ENCODE assay signal across 35 cellular contexts in the genomic region with DNA sequence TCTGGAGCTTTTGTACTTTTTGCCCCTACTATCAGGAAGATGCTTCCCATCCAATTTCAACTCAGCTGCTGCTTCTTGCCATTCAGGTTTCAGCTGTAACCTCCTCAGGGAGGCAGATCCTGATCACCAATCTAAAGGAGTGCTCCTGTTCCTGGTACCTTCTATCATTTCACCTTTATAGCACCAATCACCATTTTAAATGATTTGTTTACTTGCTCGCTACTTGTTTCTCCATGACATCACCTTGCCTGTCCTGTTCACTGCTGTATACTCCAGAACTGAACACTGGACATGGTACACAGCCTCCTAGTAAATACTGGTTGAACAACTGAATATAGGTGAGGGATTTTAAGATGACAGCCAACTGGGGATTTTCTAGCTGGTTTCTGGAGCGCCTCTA.
"Had no signal": no experiment of that assay in that cellular context is flagged by ENCODE, and none has a peak within 500 bp of the region (broad histone marks: within the 10 kb centered on the region; RNA-seq: fewer than 3 reads in every experiment).

No MANE protein-coding gene starts in this region.

- DNase-seq: activated CD4-positive, alpha-beta memory T cell treated with anti-CD3 and anti-CD28 coated beads, Interleukin-2, amount 10 ng/mL, durations not matched to agents 7 days and 5 days; activated CD4-positive, alpha-beta T cell treated with anti-CD3 and anti-CD28 coated beads for 1 hour; activated CD4-positive, alpha-beta T cell treated with anti-CD3 and anti-CD28 coated beads for 36 hours; activated CD4-positive, alpha-beta T cell treated with anti-CD3 and anti-CD28 coated beads for 48 hours; activated CD4-positive, alpha-beta T cell treated with anti-CD3 and anti-CD28 coated beads, Interleukin-2, amount 10 ng/mL, durations not matched to agents 7 days and 5 days; activated CD4-positive, alpha-beta T cell treated with anti-CD3 and anti-CD28 coated beads, Interleukin-2, amount 50 U/mL, for 48 hours; activated CD4-positive, CD25-positive, alpha-beta regulatory T cell; activated CD8-positive, alpha-beta memory T cell treated with anti-CD3 and anti-CD28 coated beads for 24 hours; activated CD8-positive, alpha-beta memory T cell treated with anti-CD3 and anti-CD28 coated beads, Interleukin-2, amount 10 ng/mL, durations not matched to agents 7 days and 5 days; activated CD8-positive, alpha-beta memory T cell treated with anti-CD3 and anti-CD28 coated beads, Interleukin-2, amount 50 U/mL, for 48 hours; activated CD8-positive, alpha-beta T cell treated with anti-CD3 and anti-CD28 coated beads, Interleukin-2, amount 10 ng/mL, durations not matched to agents 7 days and 5 days; activated effector memory CD4-positive, alpha-beta T cell treated with Interleukin-2 at 50 U/mL for 16 hours; activated gamma-delta T cell; activated naive CD4-positive, alpha-beta T cell treated with anti-CD3 and anti-CD28 coated beads, Interleukin-2, amount 10 ng/mL, durations not matched to agents 7 days and 5 days; activated naive CD4-positive, alpha-beta T cell treated with Interleukin-2 at 50 U/mL for 16 hours; activated naive CD8-positive, alpha-beta T cell treated with anti-CD3 and anti-CD28 coated beads, Interleukin-2, amount 10 ng/mL, durations not matched to agents 7 days and 5 days; activated naive CD8-positive, alpha-beta T cell treated with anti-CD3 and anti-CD28 coated beads, Interleukin-2, amount 50 U/mL, for 24 hours; activated T-cell treated with anti-CD3 and anti-CD28 coated beads, Interleukin-2, amount 50 U/mL, for 24 hours; activated T-cell treated with anti-CD3 and anti-CD28 coated beads, Interleukin-2, amount 50 U/mL, for 48 hours; aorta; body of pancreas; brain microvascular endothelial cell; central memory CD4-positive, alpha-beta T cell; T-helper 1 cell; T-helper 2 cell; T-helper 9 cell; WERI-Rb-1 had no signal

- H3K27ac ChIP-seq: body of pancreas, brain microvascular endothelial cell, breast epithelium, WERI-Rb-1 had no signal

- H3K27ac Mint-ChIP-seq: activated CD4-positive, alpha-beta memory T cell treated with anti-CD3 and anti-CD28 coated beads, Interleukin-2, amount 10 ng/mL, durations not matched to agents 7 days and 5 days; activated CD4-positive, alpha-beta T cell treated with anti-CD3 and anti-CD28 coated beads for 36 hours; activated CD4-positive, alpha-beta T cell treated with anti-CD3 and anti-CD28 coated beads, Interleukin-2, amount 10 ng/mL, durations not matched to agents 7 days and 5 days; activated CD8-positive, alpha-beta memory T cell treated with anti-CD3 and anti-CD28 coated beads, Interleukin-2, amount 10 ng/mL, durations not matched to agents 7 days and 5 days; activated CD8-positive, alpha-beta T cell treated with anti-CD3 and anti-CD28 coated beads, Interleukin-2, amount 10 ng/mL, durations not matched to agents 7 days and 5 days; activated naive CD4-positive, alpha-beta T cell treated with anti-CD3 and anti-CD28 coated beads, Interleukin-2, amount 10 ng/mL, durations not matched to agents 7 days and 5 days; activated naive CD4-positive, alpha-beta T cell treated with anti-CD3 and anti-CD28 coated beads, Interleukin-2, amount 50 U/mL, for 24 hours; activated naive CD8-positive, alpha-beta T cell; activated naive CD8-positive, alpha-beta T cell treated with anti-CD3 and anti-CD28 coated beads, Interleukin-2, amount 10 ng/mL, durations not matched to agents 7 days and 5 days; activated naive CD8-positive, alpha-beta T cell treated with anti-CD3 and anti-CD28 coated beads, Interleukin-2, amount 50 U/mL, for 24 hours; activated T-cell treated with anti-CD3 and anti-CD28 coated beads, Interleukin-2, amount 50 U/mL, for 24 hours; activated T-helper 2 cell treated with anti-CD3 and anti-CD28 coated beads, Interferon-gamma antibody, Interleukin-2, Interleukin-4, amounts not matched to agents 10 μg/mL and 5 μg/mL and 100 μg/mL, durations not matched to agents 14 hours and 24 hours and 36 hours; T-helper 1 cell treated with Interleukin-12 subunit alpha and Interleukin-12 subunit beta and Interleukin-4 antibody, amounts not matched to agents 30 μg/mL and 1 μg/mL, for 36 hours; T-helper 2 cell treated with Interferon-gamma antibody and Interleukin-4, amounts not matched to agents 5 μg/mL and 100 μg/mL, for 36 hours had no signal

- H3K4me3 ChIP-seq: body of pancreas, breast epithelium had no signal

- H3K36me3 Mint-ChIP-seq: WTC11 had no signal

- H3K4me1 ChIP-seq: body of pancreas, breast epithelium had no signal

- H3K27me3 Mint-ChIP-seq: activated CD4-positive, alpha-beta memory T cell treated with anti-CD3 and anti-CD28 coated beads, Interleukin-2, amount 10 ng/mL, durations not matched to agents 7 days and 5 days; activated CD4-positive, alpha-beta T cell treated with anti-CD3 and anti-CD28 coated beads for 36 hours; activated CD4-positive, alpha-beta T cell treated with anti-CD3 and anti-CD28 coated beads, Interleukin-2, amount 10 ng/mL, durations not matched to agents 7 days and 5 days; activated CD8-positive, alpha-beta memory T cell treated with anti-CD3 and anti-CD28 coated beads, Interleukin-2, amount 10 ng/mL, durations not matched to agents 7 days and 5 days; activated naive CD4-positive, alpha-beta T cell treated with anti-CD3 and anti-CD28 coated beads, Interleukin-2, amount 10 ng/mL, durations not matched to agents 7 days and 5 days; activated naive CD4-positive, alpha-beta T cell treated with anti-CD3 and anti-CD28 coated beads, Interleukin-2, amount 50 U/mL, for 24 hours; activated naive CD8-positive, alpha-beta T cell; activated naive CD8-positive, alpha-beta T cell treated with anti-CD3 and anti-CD28 coated beads, Interleukin-2, amount 10 ng/mL, durations not matched to agents 7 days and 5 days; activated naive CD8-positive, alpha-beta T cell treated with anti-CD3 and anti-CD28 coated beads, Interleukin-2, amount 50 U/mL, for 24 hours; activated T-cell treated with anti-CD3 and anti-CD28 coated beads, Interleukin-2, amount 50 U/mL, for 24 hours had no signal

- H3K9me3 Mint-ChIP-seq: activated CD4-positive, alpha-beta memory T cell treated with anti-CD3 and anti-CD28 coated beads, Interleukin-2, amount 10 ng/mL, durations not matched to agents 7 days and 5 days; activated CD4-positive, alpha-beta T cell treated with anti-CD3 and anti-CD28 coated beads, Interleukin-2, amount 10 ng/mL, durations not matched to agents 7 days and 5 days; activated naive CD4-positive, alpha-beta T cell treated with anti-CD3 and anti-CD28 coated beads, Interleukin-2, amount 10 ng/mL, durations not matched to agents 7 days and 5 days; activated naive CD4-positive, alpha-beta T cell treated with anti-CD3 and anti-CD28 coated beads, Interleukin-2, amount 50 U/mL, for 24 hours; activated naive CD8-positive, alpha-beta T cell treated with anti-CD3 and anti-CD28 coated beads, Interleukin-2, amount 10 ng/mL, durations not matched to agents 7 days and 5 days; activated naive CD8-positive, alpha-beta T cell treated with anti-CD3 and anti-CD28 coated beads, Interleukin-2, amount 50 U/mL, for 24 hours; activated T-cell treated with anti-CD3 and anti-CD28 coated beads, Interleukin-2, amount 50 U/mL, for 24 hours; activated T-helper 2 cell treated with anti-CD3 and anti-CD28 coated beads, Interferon-gamma antibody, Interleukin-2, Interleukin-4, amounts not matched to agents 10 μg/mL and 5 μg/mL and 100 μg/mL, durations not matched to agents 14 hours and 24 hours and 36 hours; T-helper 1 cell treated with Interleukin-12 subunit alpha and Interleukin-12 subunit beta and Interleukin-4 antibody, amounts not matched to agents 30 μg/mL and 1 μg/mL, for 36 hours; T-helper 2 cell treated with Interferon-gamma antibody and Interleukin-4, amounts not matched to agents 5 μg/mL and 100 μg/mL, for 36 hours; WTC11 had no signal

- H3K4me3 Mint-ChIP-seq: activated CD4-positive, alpha-beta memory T cell treated with anti-CD3 and anti-CD28 coated beads, Interleukin-2, amount 10 ng/mL, durations not matched to agents 7 days and 5 days; activated CD4-positive, alpha-beta T cell treated with anti-CD3 and anti-CD28 coated beads for 36 hours; activated CD4-positive, alpha-beta T cell treated with anti-CD3 and anti-CD28 coated beads, Interleukin-2, amount 10 ng/mL, durations not matched to agents 7 days and 5 days; activated CD8-positive, alpha-beta memory T cell treated with anti-CD3 and anti-CD28 coated beads, Interleukin-2, amount 10 ng/mL, durations not matched to agents 7 days and 5 days; activated CD8-positive, alpha-beta T cell treated with anti-CD3 and anti-CD28 coated beads, Interleukin-2, amount 10 ng/mL, durations not matched to agents 7 days and 5 days; activated naive CD4-positive, alpha-beta T cell treated with anti-CD3 and anti-CD28 coated beads, Interleukin-2, amount 10 ng/mL, durations not matched to agents 7 days and 5 days; activated naive CD4-positive, alpha-beta T cell treated with anti-CD3 and anti-CD28 coated beads, Interleukin-2, amount 50 U/mL, for 24 hours; activated naive CD8-positive, alpha-beta T cell; activated naive CD8-positive, alpha-beta T cell treated with anti-CD3 and anti-CD28 coated beads, Interleukin-2, amount 10 ng/mL, durations not matched to agents 7 days and 5 days; activated naive CD8-positive, alpha-beta T cell treated with anti-CD3 and anti-CD28 coated beads, Interleukin-2, amount 50 U/mL, for 24 hours; activated T-cell treated with anti-CD3 and anti-CD28 coated beads, Interleukin-2, amount 50 U/mL, for 24 hours; T-helper 1 cell treated with Interleukin-12 subunit alpha and Interleukin-12 subunit beta and Interleukin-4 antibody, amounts not matched to agents 30 μg/mL and 1 μg/mL, for 36 hours; T-helper 2 cell treated with Interferon-gamma antibody and Interleukin-4, amounts not matched to agents 5 μg/mL and 100 μg/mL, for 36 hours; WTC11 had no signal

- ATAC-seq: activated CD4-positive, alpha-beta T cell treated with anti-CD3 and anti-CD28 coated beads for 36 hours; activated CD4-positive, CD25-positive, alpha-beta regulatory T cell treated with anti-CD3 and anti-CD28 coated beads, Interleukin-2, amount 50 U/mL, for 24 hours; activated CD8-positive, alpha-beta memory T cell treated with anti-CD3 and anti-CD28 coated beads, Interleukin-2, amount 10 ng/mL, durations not matched to agents 7 days and 5 days; activated CD8-positive, alpha-beta T cell treated with anti-CD3 and anti-CD28 coated beads, Interleukin-2, amount 10 ng/mL, durations not matched to agents 7 days and 5 days; activated naive CD8-positive, alpha-beta T cell treated with anti-CD3 and anti-CD28 coated beads, Interleukin-2, amount 50 U/mL, for 24 hours; body of pancreas; WTC11 had no signal

- H3K36me3 ChIP-seq: brain microvascular endothelial cell, breast epithelium, WERI-Rb-1 had no signal

- H3K4me1 Mint-ChIP-seq: activated CD4-positive, alpha-beta memory T cell treated with anti-CD3 and anti-CD28 coated beads, Interleukin-2, amount 10 ng/mL, durations not matched to agents 7 days and 5 days; activated CD4-positive, alpha-beta T cell treated with anti-CD3 and anti-CD28 coated beads for 36 hours; activated CD4-positive, alpha-beta T cell treated with anti-CD3 and anti-CD28 coated beads, Interleukin-2, amount 10 ng/mL, durations not matched to agents 7 days and 5 days; activated CD8-positive, alpha-beta memory T cell treated with anti-CD3 and anti-CD28 coated beads, Interleukin-2, amount 10 ng/mL, durations not matched to agents 7 days and 5 days; activated naive CD4-positive, alpha-beta T cell treated with anti-CD3 and anti-CD28 coated beads, Interleukin-2, amount 10 ng/mL, durations not matched to agents 7 days and 5 days; activated naive CD4-positive, alpha-beta T cell treated with anti-CD3 and anti-CD28 coated beads, Interleukin-2, amount 50 U/mL, for 24 hours; activated naive CD8-positive, alpha-beta T cell treated with anti-CD3 and anti-CD28 coated beads, Interleukin-2, amount 10 ng/mL, durations not matched to agents 7 days and 5 days; activated naive CD8-positive, alpha-beta T cell treated with anti-CD3 and anti-CD28 coated beads, Interleukin-2, amount 50 U/mL, for 24 hours; WTC11 had no signal

- H3K27me3 ChIP-seq: body of pancreas, brain microvascular endothelial cell, breast epithelium had no signal

- H3K9me3 ChIP-seq: body of pancreas, breast epithelium had no signal
